In the genomic region with DNA sequence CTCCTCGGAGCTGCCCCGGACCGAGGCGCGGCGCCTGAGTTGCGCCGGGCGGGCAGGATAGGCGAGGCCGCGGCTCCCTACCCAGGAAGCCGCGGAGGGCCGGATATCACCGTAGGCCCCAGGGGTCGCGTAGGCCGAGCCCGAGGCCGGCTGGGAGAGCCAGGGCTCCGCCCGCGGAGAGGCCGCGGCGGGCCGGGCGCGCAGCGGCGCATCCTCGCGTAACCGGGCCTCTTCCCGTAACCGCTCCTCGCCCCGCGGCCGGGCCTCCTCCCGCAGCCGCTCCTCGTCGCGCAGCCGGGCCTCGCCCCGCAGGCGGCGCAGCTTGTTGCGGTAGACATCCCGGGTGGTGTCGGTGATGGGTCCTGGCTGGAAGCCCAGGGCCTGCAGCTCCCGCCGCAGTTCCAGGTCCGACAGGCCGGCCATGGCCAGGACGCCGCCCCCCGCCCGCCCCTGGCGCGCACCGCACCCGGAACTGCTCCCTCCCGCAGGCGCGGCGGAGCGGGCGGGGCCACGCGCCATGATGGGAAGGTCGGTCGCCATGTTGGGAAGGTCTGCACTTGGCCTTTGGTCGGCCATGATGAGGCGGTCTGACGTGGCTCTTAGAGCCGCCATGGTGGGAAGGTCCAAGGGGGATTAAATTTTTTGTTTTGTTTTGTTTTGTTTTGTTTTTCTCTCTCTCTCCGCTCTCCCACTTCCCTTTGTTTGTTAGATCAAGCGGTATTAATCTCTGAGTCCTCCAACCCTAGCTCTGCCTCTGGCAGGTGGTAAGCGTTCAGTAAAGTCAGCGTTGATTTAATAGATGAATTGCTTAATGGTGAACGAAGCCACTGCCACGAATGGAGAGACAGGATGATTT, we compare ENCODE assay signal across 1 cellular context.
TF ChIP-seq lines count a peak whose summit lies in the region.

A gene (minus strand): TSS at position 437 of the 856 bp plus-strand sequence. CDS start 14 bp downstream, at position 423.

TF ChIP-seq in HEK293, 187 proteins besides CTCF, POLR2A, EP300 and RAD21 (continued from another document and continues in another):
- TF ChIP-seq, protein P1, sequence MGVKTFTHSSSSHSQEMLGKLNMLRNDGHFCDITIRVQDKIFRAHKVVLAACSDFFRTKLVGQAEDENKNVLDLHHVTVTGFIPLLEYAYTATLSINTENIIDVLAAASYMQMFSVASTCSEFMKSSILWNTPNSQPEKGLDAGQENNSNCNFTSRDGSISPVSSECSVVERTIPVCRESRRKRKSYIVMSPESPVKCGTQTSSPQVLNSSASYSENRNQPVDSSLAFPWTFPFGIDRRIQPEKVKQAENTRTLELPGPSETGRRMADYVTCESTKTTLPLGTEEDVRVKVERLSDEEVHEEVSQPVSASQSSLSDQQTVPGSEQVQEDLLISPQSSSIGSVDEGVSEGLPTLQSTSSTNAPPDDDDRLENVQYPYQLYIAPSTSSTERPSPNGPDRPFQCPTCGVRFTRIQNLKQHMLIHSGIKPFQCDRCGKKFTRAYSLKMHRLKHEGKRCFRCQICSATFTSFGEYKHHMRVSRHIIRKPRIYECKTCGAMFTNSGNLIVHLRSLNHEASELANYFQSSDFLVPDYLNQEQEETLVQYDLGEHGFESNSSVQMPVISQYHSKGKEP (tag by site-specific recombination; IDR thresholded peaks at IDR 0.05): peak; percentile 75
- TF ChIP-seq TRIM28 (IDR thresholded peaks at IDR 0.05; ENCODE audit: borderline replicate concordance, low read length): no peak
- TF ChIP-seq, protein P2, sequence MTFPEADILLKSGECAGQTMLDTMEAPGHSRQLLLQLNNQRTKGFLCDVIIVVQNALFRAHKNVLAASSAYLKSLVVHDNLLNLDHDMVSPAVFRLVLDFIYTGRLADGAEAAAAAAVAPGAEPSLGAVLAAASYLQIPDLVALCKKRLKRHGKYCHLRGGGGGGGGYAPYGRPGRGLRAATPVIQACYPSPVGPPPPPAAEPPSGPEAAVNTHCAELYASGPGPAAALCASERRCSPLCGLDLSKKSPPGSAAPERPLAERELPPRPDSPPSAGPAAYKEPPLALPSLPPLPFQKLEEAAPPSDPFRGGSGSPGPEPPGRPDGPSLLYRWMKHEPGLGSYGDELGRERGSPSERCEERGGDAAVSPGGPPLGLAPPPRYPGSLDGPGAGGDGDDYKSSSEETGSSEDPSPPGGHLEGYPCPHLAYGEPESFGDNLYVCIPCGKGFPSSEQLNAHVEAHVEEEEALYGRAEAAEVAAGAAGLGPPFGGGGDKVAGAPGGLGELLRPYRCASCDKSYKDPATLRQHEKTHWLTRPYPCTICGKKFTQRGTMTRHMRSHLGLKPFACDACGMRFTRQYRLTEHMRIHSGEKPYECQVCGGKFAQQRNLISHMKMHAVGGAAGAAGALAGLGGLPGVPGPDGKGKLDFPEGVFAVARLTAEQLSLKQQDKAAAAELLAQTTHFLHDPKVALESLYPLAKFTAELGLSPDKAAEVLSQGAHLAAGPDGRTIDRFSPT (tag by site-specific recombination; IDR thresholded peaks at IDR 0.05): no peak
- TF ChIP-seq ZNF274 (IDR thresholded peaks at IDR 0.05; ENCODE audit: low read length): no peak
- TF ChIP-seq ZNF274 (tag by site-specific recombination; IDR thresholded peaks at IDR 0.05; ENCODE audit: borderline replicate concordance): no peak
- no peak for TF ChIP-seq ZNF747 (tag by site-specific recombination; IDR thresholded peaks at IDR 0.05)
- TF ChIP-seq ZNF175 (tag by site-specific recombination; IDR thresholded peaks at IDR 0.05): no peak
- 0 out of 2 replicates have a peak, but pooled peaks have one; percentile 87 for TF ChIP-seq ZNF561 (tag by site-specific recombination; IDR thresholded peaks at IDR 0.05; ENCODE audit: borderline replicate concordance)
- no peak for TF ChIP-seq ZNF549 (tag by site-specific recombination; IDR thresholded peaks at IDR 0.05)
- no peak for TF ChIP-seq ZNF311 (tag by site-specific recombination; IDR thresholded peaks at IDR 0.05; ENCODE audit: borderline replicate concordance)
- TF ChIP-seq ZFP3 (tag by site-specific recombination; IDR thresholded peaks at IDR 0.05; ENCODE audit: low read depth): no peak
- no peak for TF ChIP-seq ZNF571 (tag by site-specific recombination; IDR thresholded peaks at IDR 0.05)
- peak; percentile 83; the same call in 1 of the 2 replicates for TF ChIP-seq ZNF660 (tag by site-specific recombination; IDR thresholded peaks at IDR 0.05)
- no peak for TF ChIP-seq ZNF521 (tag by site-specific recombination; IDR thresholded peaks at IDR 0.05)
- TF ChIP-seq ZEB2 (tag by site-specific recombination; IDR thresholded peaks at IDR 0.05): peak; percentile 74
- TF ChIP-seq ZNF560 (tag by site-specific recombination; IDR thresholded peaks at IDR 0.05; ENCODE audit: borderline replicate concordance): no peak
- TF ChIP-seq, protein P3, sequence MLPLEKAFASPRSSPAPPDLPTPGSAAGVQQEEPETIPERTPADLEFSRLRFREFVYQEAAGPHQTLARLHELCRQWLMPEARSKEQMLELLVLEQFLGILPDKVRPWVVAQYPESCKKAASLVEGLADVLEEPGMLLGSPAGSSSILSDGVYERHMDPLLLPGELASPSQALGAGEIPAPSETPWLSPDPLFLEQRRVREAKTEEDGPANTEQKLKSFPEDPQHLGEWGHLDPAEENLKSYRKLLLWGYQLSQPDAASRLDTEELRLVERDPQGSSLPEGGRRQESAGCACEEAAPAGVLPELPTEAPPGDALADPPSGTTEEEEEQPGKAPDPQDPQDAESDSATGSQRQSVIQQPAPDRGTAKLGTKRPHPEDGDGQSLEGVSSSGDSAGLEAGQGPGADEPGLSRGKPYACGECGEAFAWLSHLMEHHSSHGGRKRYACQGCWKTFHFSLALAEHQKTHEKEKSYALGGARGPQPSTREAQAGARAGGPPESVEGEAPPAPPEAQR (tag by site-specific recombination; IDR thresholded peaks at IDR 0.05): peak; percentile 89
- TF ChIP-seq, protein P4, sequence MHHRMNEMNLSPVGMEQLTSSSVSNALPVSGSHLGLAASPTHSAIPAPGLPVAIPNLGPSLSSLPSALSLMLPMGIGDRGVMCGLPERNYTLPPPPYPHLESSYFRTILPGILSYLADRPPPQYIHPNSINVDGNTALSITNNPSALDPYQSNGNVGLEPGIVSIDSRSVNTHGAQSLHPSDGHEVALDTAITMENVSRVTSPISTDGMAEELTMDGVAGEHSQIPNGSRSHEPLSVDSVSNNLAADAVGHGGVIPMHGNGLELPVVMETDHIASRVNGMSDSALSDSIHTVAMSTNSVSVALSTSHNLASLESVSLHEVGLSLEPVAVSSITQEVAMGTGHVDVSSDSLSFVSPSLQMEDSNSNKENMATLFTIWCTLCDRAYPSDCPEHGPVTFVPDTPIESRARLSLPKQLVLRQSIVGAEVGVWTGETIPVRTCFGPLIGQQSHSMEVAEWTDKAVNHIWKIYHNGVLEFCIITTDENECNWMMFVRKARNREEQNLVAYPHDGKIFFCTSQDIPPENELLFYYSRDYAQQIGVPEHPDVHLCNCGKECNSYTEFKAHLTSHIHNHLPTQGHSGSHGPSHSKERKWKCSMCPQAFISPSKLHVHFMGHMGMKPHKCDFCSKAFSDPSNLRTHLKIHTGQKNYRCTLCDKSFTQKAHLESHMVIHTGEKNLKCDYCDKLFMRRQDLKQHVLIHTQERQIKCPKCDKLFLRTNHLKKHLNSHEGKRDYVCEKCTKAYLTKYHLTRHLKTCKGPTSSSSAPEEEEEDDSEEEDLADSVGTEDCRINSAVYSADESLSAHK (tag by site-specific recombination; IDR thresholded peaks at IDR 0.05): peak; percentile 25
- peak; percentile 69 for TF ChIP-seq ZIC2 (tag by site-specific recombination; IDR thresholded peaks at IDR 0.05)
- no peak for TF ChIP-seq ZNF624 (tag by site-specific recombination; IDR thresholded peaks at IDR 0.05)
- TF ChIP-seq ZNF155 (tag by site-specific recombination; IDR thresholded peaks at IDR 0.05): no peak
- peak; percentile 96 for TF ChIP-seq KLF8 (tag by site-specific recombination; IDR thresholded peaks at IDR 0.05)
- TF ChIP-seq ZNF37A (tag by site-specific recombination; IDR thresholded peaks at IDR 0.05): no peak
- TF ChIP-seq ZNF610 (tag by site-specific recombination; IDR thresholded peaks at IDR 0.05; ENCODE audit: borderline replicate concordance): peak; percentile 79; the same call in 1 of the 2 replicates
- peak; percentile 54 for TF ChIP-seq KLF1 (tag by site-specific recombination; IDR thresholded peaks at IDR 0.05)
- no peak for TF ChIP-seq MZF1 (tag by site-specific recombination; IDR thresholded peaks at IDR 0.05; ENCODE audit: borderline replicate concordance)
- TF ChIP-seq ZNF548 (tag by site-specific recombination; IDR thresholded peaks at IDR 0.05): no peak
- TF ChIP-seq GLIS2 (tag by site-specific recombination; IDR thresholded peaks at IDR 0.05): peak; percentile 71
- TF ChIP-seq ZNF670 (tag by site-specific recombination; IDR thresholded peaks at IDR 0.05; ENCODE audit: low read depth): no peak
- peak; percentile 77 for TF ChIP-seq ZNF2 (tag by site-specific recombination; IDR thresholded peaks at IDR 0.05)
- no peak for TF ChIP-seq ZFP37 (tag by site-specific recombination; IDR thresholded peaks at IDR 0.05)
- TF ChIP-seq ZBTB20 (tag by site-specific recombination; IDR thresholded peaks at IDR 0.05): peak; percentile 76; the same call in 1 of the 2 replicates
- TF ChIP-seq BCL11B (tag by site-specific recombination; IDR thresholded peaks at IDR 0.05; ENCODE audit: low read depth): no peak
- no peak for TF ChIP-seq ZNF350 (tag by site-specific recombination; IDR thresholded peaks at IDR 0.05)
- TF ChIP-seq ZNF266 (tag by site-specific recombination; IDR thresholded peaks at IDR 0.05; ENCODE audit: low read depth): no peak
- TF ChIP-seq ZNF324 (tag by site-specific recombination; IDR thresholded peaks at IDR 0.05): peak; percentile 97
- no peak for TF ChIP-seq GLI2 (tag by site-specific recombination; IDR thresholded peaks at IDR 0.05; ENCODE audit: borderline replicate concordance, low read depth)
- TF ChIP-seq, protein P5, sequence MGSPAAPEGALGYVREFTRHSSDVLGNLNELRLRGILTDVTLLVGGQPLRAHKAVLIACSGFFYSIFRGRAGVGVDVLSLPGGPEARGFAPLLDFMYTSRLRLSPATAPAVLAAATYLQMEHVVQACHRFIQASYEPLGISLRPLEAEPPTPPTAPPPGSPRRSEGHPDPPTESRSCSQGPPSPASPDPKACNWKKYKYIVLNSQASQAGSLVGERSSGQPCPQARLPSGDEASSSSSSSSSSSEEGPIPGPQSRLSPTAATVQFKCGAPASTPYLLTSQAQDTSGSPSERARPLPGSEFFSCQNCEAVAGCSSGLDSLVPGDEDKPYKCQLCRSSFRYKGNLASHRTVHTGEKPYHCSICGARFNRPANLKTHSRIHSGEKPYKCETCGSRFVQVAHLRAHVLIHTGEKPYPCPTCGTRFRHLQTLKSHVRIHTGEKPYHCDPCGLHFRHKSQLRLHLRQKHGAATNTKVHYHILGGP (tag by site-specific recombination; IDR thresholded peaks at IDR 0.05): no peak
- TF ChIP-seq ZNF211 (tag by site-specific recombination; IDR thresholded peaks at IDR 0.05; ENCODE audit: low read depth): no peak
- TF ChIP-seq OVOL3 (tag by site-specific recombination; IDR thresholded peaks at IDR 0.05): peak; percentile 52; the same call in 1 of the 2 replicates
- TF ChIP-seq KLF7 (tag by site-specific recombination; IDR thresholded peaks at IDR 0.05; ENCODE audit: borderline replicate concordance): peak; percentile 70; the same call in 1 of the 2 replicates
- TF ChIP-seq ZNF302 (tag by site-specific recombination; IDR thresholded peaks at IDR 0.05; ENCODE audit: low read depth): no peak
- no peak for TF ChIP-seq ZNF837 (tag by site-specific recombination; IDR thresholded peaks at IDR 0.05)
- 0 out of 2 replicates have a peak, but pooled peaks have one; percentile 35 for TF ChIP-seq ZNF530 (tag by site-specific recombination; IDR thresholded peaks at IDR 0.05; ENCODE audit: low read depth)
- TF ChIP-seq ZNF157 (tag by site-specific recombination; IDR thresholded peaks at IDR 0.05): no peak
- TF ChIP-seq ZNF239 (tag by site-specific recombination; IDR thresholded peaks at IDR 0.05): no peak
- TF ChIP-seq ZSCAN23 (tag by site-specific recombination; IDR thresholded peaks at IDR 0.05): peak; percentile 54; the same call in 1 of the 2 replicates
- TF ChIP-seq ZFP69B (tag by site-specific recombination; IDR thresholded peaks at IDR 0.05): peak; percentile 68
- no peak for TF ChIP-seq EGR2 (tag by site-specific recombination; IDR thresholded peaks at IDR 0.05; ENCODE audit: low read depth)
- TF ChIP-seq GLIS1 (tag by site-specific recombination; IDR thresholded peaks at IDR 0.05): peak; percentile 42; the same call in 1 of the 2 replicates
- TF ChIP-seq, protein P6, sequence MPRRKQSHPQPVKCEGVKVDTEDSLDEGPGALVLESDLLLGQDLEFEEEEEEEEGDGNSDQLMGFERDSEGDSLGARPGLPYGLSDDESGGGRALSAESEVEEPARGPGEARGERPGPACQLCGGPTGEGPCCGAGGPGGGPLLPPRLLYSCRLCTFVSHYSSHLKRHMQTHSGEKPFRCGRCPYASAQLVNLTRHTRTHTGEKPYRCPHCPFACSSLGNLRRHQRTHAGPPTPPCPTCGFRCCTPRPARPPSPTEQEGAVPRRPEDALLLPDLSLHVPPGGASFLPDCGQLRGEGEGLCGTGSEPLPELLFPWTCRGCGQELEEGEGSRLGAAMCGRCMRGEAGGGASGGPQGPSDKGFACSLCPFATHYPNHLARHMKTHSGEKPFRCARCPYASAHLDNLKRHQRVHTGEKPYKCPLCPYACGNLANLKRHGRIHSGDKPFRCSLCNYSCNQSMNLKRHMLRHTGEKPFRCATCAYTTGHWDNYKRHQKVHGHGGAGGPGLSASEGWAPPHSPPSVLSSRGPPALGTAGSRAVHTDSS (tag by site-specific recombination; IDR thresholded peaks at IDR 0.05): no peak
- no peak for TF ChIP-seq HOXA7 (CRISPR knock-in tag; IDR thresholded peaks at IDR 0.05; ENCODE audit: borderline replicate concordance)
- no peak for TF ChIP-seq ZNF621 (tag by site-specific recombination; IDR thresholded peaks at IDR 0.05)
- TF ChIP-seq ZNF248 (tag by site-specific recombination; IDR thresholded peaks at IDR 0.05): no peak
- TF ChIP-seq ZNF843 (tag by site-specific recombination; IDR thresholded peaks at IDR 0.05): peak; percentile 67; the same call in 1 of the 2 replicates
- no peak for TF ChIP-seq ZNF140 (tag by site-specific recombination; IDR thresholded peaks at IDR 0.05)
- no peak for TF ChIP-seq ZNF416 (tag by site-specific recombination; IDR thresholded peaks at IDR 0.05)
- no peak; the same call in 1 of the 2 replicates for TF ChIP-seq ZNF223 (tag by site-specific recombination; IDR thresholded peaks at IDR 0.05)
- no peak for TF ChIP-seq SETDB1 (IDR thresholded peaks at IDR 0.05; ENCODE audit: insufficient read length, low read length)
- no peak for TF ChIP-seq ZNF791 (tag by site-specific recombination; IDR thresholded peaks at IDR 0.05)
- no peak for TF ChIP-seq ZNF701 (tag by site-specific recombination; IDR thresholded peaks at IDR 0.05)
- TF ChIP-seq ZBTB17 (tag by site-specific recombination; IDR thresholded peaks at IDR 0.05): peak; percentile 95
- no peak for TF ChIP-seq ZNF114 (tag by site-specific recombination; IDR thresholded peaks at IDR 0.05)
- TF ChIP-seq ZNF341 (tag by site-specific recombination; IDR thresholded peaks at IDR 0.05; ENCODE audit: low read depth): peak; percentile 34; the same call in 1 of the 2 replicates
- TF ChIP-seq TCF7L2 (IDR thresholded peaks at IDR 0.05; ENCODE audit: borderline replicate concordance, low read depth, low read length): no peak
- no peak for TF ChIP-seq ZNF777 (tag by site-specific recombination; IDR thresholded peaks at IDR 0.05; ENCODE audit: borderline replicate concordance)
- TF ChIP-seq KLF10 (tag by site-specific recombination; IDR thresholded peaks at IDR 0.05): peak; percentile 95
- peak; percentile 42; the same call in 1 of the 2 replicates for TF ChIP-seq ZNF600 (tag by site-specific recombination; IDR thresholded peaks at IDR 0.05)
